11 cellular contexts compared by ENCODE assay signal in the genomic region with DNA sequence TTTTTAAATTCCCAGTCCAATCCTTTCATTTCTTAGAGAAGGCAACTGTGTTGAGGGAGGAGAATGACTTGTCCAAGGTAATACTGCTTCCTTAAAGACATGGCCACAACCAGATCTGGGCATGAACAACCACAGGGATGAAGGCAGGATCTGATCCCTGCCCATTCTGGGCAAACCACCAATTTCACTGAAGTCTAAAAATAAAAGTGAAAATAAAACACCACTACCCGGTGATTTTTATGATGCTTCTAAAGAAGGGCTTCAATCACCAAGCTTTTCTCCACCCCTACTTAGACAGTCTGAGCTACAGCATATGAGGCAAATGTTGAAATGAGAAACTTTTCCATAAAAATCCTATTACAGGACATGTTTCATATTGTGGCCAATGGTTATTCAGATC.
DNase-seq lines count a peak whose midpoint lies in the region; ATAC-seq and TF ChIP-seq lines count a peak whose summit lies in the region.
"Had no signal": no experiment of that assay in that cellular context is flagged by ENCODE, and none has a peak within 500 bp of the region (broad histone marks: within the 10 kb centered on the region; RNA-seq: fewer than 3 reads in every experiment).

No MANE protein-coding gene starts in this region.

- H3K9me3 Mint-ChIP-seq in activated T-helper 1 cell treated with anti-CD3 and anti-CD28 coated beads, Interleukin-12 subunit alpha, Interleukin-12 subunit beta, Interleukin-2, Interleukin-4 antibody, amounts not matched to agents 30 ng/mL and 10 ng/mL and 1 ng/mL, durations not matched to agents 14 hours and 24 hours and 36 hours = peaks cover 3% of the 10 kb centered on the region
- no peaks in the 10 kb centered on the region for H3K9me3 Mint-ChIP-seq in neural crest cell

- DNase-seq in EL (peak; percentile 44), neural crest cell (ENCODE audit: low read depth, low spot score) (no peak), NCI-H146 treated with DMSO at 0.1 percent for 48 hours (lab: John Stamatoyannopoulos, UW; ENCODE audit: unreplicated experiment) (no peak)
- no peak for DNase-seq in activated T-helper 1 cell treated with anti-CD3 and anti-CD28 coated beads, Interleukin-12 subunit alpha, Interleukin-12 subunit beta, Interleukin-2, Interleukin-4 antibody, amounts not matched to agents 30 ng/mL and 10 ng/mL and 1 ng/mL, durations not matched to agents 14 hours and 24 hours and 36 hours (ENCODE audit: low spot score)
- no peak for DNase-seq in activated effector memory CD4-positive, alpha-beta T cell treated with anti-CD3 and anti-CD28 coated beads, Interleukin-2, amount 50 U/mL, for 16 hours
- DNase-seq: MV-4-11, NCI-H748 treated with DMSO at 0.1 percent for 48 hours, right lobe of liver had no signal

- intact Hi-C loops in activated T-helper 1 cell treated with anti-CD3 and anti-CD28 coated beads, Interleukin-12 subunit alpha, Interleukin-12 subunit beta, Interleukin-2, Interleukin-4 antibody, amounts not matched to agents 30 ng/mL and 10 ng/mL and 1 ng/mL, durations not matched to agents 14 hours and 24 hours and 36 hours (cut with micrococcal nuclease) = no loop called here

- peak overlapping the region; percentile 18 for H3K27ac Mint-ChIP-seq in activated T-helper 1 cell treated with anti-CD3 and anti-CD28 coated beads, Interleukin-12 subunit alpha, Interleukin-12 subunit beta, Interleukin-2, Interleukin-4 antibody, amounts not matched to agents 30 ng/mL and 10 ng/mL and 1 ng/mL, durations not matched to agents 14 hours and 24 hours and 36 hours
- peak overlapping the region; percentile 44 for H3K27ac Mint-ChIP-seq in neural crest cell (ENCODE audit: unreplicated experiment)

- ATAC-seq in HG02610 (IDR thresholded peaks at IDR 0.05; ENCODE audit: unreplicated experiment) = peak; percentile 36
- no peak for ATAC-seq in GM18861 (IDR thresholded peaks at IDR 0.05; ENCODE audit: unreplicated experiment)
- no peak for ATAC-seq in GM21619 (IDR thresholded peaks at IDR 0.05; ENCODE audit: unreplicated experiment)

- peaks cover 5% of the 10 kb centered on the region for H3K36me3 Mint-ChIP-seq in activated T-helper 1 cell treated with anti-CD3 and anti-CD28 coated beads, Interleukin-12 subunit alpha, Interleukin-12 subunit beta, Interleukin-2, Interleukin-4 antibody, amounts not matched to agents 30 ng/mL and 10 ng/mL and 1 ng/mL, durations not matched to agents 14 hours and 24 hours and 36 hours (ENCODE audit: low read depth)
- no peaks in the 10 kb centered on the region for H3K36me3 Mint-ChIP-seq in neural crest cell (ENCODE audit: low read depth)

- H3K27me3 Mint-ChIP-seq in activated T-helper 1 cell treated with anti-CD3 and anti-CD28 coated beads, Interleukin-12 subunit alpha, Interleukin-12 subunit beta, Interleukin-2, Interleukin-4 antibody, amounts not matched to agents 30 ng/mL and 10 ng/mL and 1 ng/mL, durations not matched to agents 14 hours and 24 hours and 36 hours (ENCODE audit: insufficient read depth) = no peaks in the 10 kb centered on the region
- H3K27me3 Mint-ChIP-seq in neural crest cell (ENCODE audit: low read depth) = no peaks in the 10 kb centered on the region

- no peak for TF ChIP-seq CTCF in neural crest cell (conservative IDR thresholded peaks at IDR 0.05)

- H3K4me1 Mint-ChIP-seq in activated T-helper 1 cell treated with anti-CD3 and anti-CD28 coated beads, Interleukin-12 subunit alpha, Interleukin-12 subunit beta, Interleukin-2, Interleukin-4 antibody, amounts not matched to agents 30 ng/mL and 10 ng/mL and 1 ng/mL, durations not matched to agents 14 hours and 24 hours and 36 hours (ENCODE audit: low read depth) = peaks cover 58% of the 10 kb centered on the region
- H3K4me1 Mint-ChIP-seq in neural crest cell = peaks cover 21% of the 10 kb centered on the region

- peak overlapping the region; percentile 34 for H3K4me3 Mint-ChIP-seq in activated T-helper 1 cell treated with anti-CD3 and anti-CD28 coated beads, Interleukin-12 subunit alpha, Interleukin-12 subunit beta, Interleukin-2, Interleukin-4 antibody, amounts not matched to agents 30 ng/mL and 10 ng/mL and 1 ng/mL, durations not matched to agents 14 hours and 24 hours and 36 hours
- H3K4me3 Mint-ChIP-seq in neural crest cell = no peak overlapping the region
